ENCODE assay signal across 22 cellular contexts in the genomic region with DNA sequence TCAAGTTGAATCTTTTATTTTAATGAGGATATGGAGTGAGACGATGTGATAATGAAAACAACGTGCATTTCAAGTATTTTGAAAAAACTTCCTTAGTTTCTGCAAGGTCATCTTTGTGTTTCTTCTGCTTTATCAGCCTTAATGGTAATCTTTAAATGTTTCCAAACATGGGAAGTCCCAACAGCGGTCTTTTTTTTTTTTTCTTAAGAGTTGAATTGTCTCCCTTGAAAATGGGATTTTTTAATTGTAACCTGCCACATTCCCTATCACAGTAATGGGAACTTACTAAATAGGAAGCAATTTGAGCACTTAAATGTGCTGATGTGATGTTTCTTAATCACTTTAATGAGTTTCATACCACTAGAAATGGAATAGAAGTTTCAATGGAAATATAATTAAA.
"Had no signal": no experiment of that assay in that cellular context is flagged by ENCODE, and none has a peak within 500 bp of the region (broad histone marks: within the 10 kb centered on the region; RNA-seq: fewer than 3 reads in every experiment).

No MANE protein-coding gene starts in this region.

- H3K4me1 ChIP-seq: breast epithelium, esophagus squamous epithelium, left lung, right atrium auricular region, suprapubic skin, transverse colon, vagina had no signal

- H3K27me3 ChIP-seq: breast epithelium, esophagus squamous epithelium, left lung, right atrium auricular region, suprapubic skin, transverse colon, vagina had no signal

- H3K4me3 Mint-ChIP-seq: activated B cell treated with CpG ODN at 0.5 μM for 24 hours; activated CD4-positive, alpha-beta memory T cell treated with anti-CD3 and anti-CD28 coated beads, Interleukin-2, amount 10 ng/mL, durations not matched to agents 7 days and 5 days; activated CD8-positive, alpha-beta memory T cell treated with anti-CD3 and anti-CD28 coated beads, Interleukin-2, amount 10 ng/mL, durations not matched to agents 7 days and 5 days; activated naive CD4-positive, alpha-beta T cell treated with anti-CD3 and anti-CD28 coated beads for 36 hours; activated T-cell treated with anti-CD3 and anti-CD28 coated beads, Interleukin-2, amount 50 U/mL, for 24 hours; effector memory CD8-positive, alpha-beta T cell; stimulated activated naive CD8-positive, alpha-beta T cell treated with anti-CD3 and anti-CD28 coated beads, Interleukin-15, amount 100 ng/mL, for 72 hours; T-helper 2 cell treated with Interferon-gamma antibody and Interleukin-4, amounts not matched to agents 5 μg/mL and 100 μg/mL, for 36 hours had no signal

- ATAC-seq: activated CD8-positive, alpha-beta memory T cell treated with anti-CD3 and anti-CD28 coated beads, Interleukin-2, amount 10 ng/mL, durations not matched to agents 7 days and 5 days; effector memory CD8-positive, alpha-beta T cell; left lung; stimulated activated naive CD8-positive, alpha-beta T cell treated with anti-CD3 and anti-CD28 coated beads, Interleukin-15, amount 100 ng/mL, for 72 hours had no signal

- H3K9me3 ChIP-seq: breast epithelium, esophagus squamous epithelium, left lung, right atrium auricular region, suprapubic skin, transverse colon, vagina had no signal

- FAIRE-seq: frontal cortex, TTC549 had no signal

- H3K4me3 ChIP-seq: breast epithelium, esophagus squamous epithelium, left lung, right atrium auricular region, suprapubic skin, transverse colon, vagina had no signal

- H3K27me3 Mint-ChIP-seq: activated B cell treated with CpG ODN at 0.5 μM for 24 hours; activated CD4-positive, alpha-beta memory T cell treated with anti-CD3 and anti-CD28 coated beads, Interleukin-2, amount 10 ng/mL, durations not matched to agents 7 days and 5 days; activated CD8-positive, alpha-beta memory T cell treated with anti-CD3 and anti-CD28 coated beads, Interleukin-2, amount 10 ng/mL, durations not matched to agents 7 days and 5 days; activated T-cell treated with anti-CD3 and anti-CD28 coated beads, Interleukin-2, amount 50 U/mL, for 24 hours; effector memory CD8-positive, alpha-beta T cell; progenitor cell of endocrine pancreas; stimulated activated naive CD8-positive, alpha-beta T cell treated with anti-CD3 and anti-CD28 coated beads, Interleukin-15, amount 100 ng/mL, for 72 hours had no signal

- H3K27ac Mint-ChIP-seq: activated B cell treated with CpG ODN at 0.5 μM for 24 hours; activated CD4-positive, alpha-beta memory T cell treated with anti-CD3 and anti-CD28 coated beads, Interleukin-2, amount 10 ng/mL, durations not matched to agents 7 days and 5 days; activated CD8-positive, alpha-beta memory T cell treated with anti-CD3 and anti-CD28 coated beads, Interleukin-2, amount 10 ng/mL, durations not matched to agents 7 days and 5 days; activated naive CD4-positive, alpha-beta T cell treated with anti-CD3 and anti-CD28 coated beads for 36 hours; activated T-cell treated with anti-CD3 and anti-CD28 coated beads, Interleukin-2, amount 50 U/mL, for 24 hours; effector memory CD8-positive, alpha-beta T cell; stimulated activated naive CD8-positive, alpha-beta T cell treated with anti-CD3 and anti-CD28 coated beads, Interleukin-15, amount 100 ng/mL, for 72 hours; T-helper 2 cell treated with Interferon-gamma antibody and Interleukin-4, amounts not matched to agents 5 μg/mL and 100 μg/mL, for 36 hours had no signal

- DNase-seq: activated B cell treated with CpG ODN at 0.5 μM for 24 hours; activated CD4-positive, alpha-beta memory T cell treated with anti-CD3 and anti-CD28 coated beads, Interleukin-2, amount 10 ng/mL, durations not matched to agents 7 days and 5 days; activated CD4-positive, alpha-beta T cell treated with anti-CD3 and anti-CD28 coated beads for 4 hours; activated CD8-positive, alpha-beta memory T cell treated with anti-CD3 and anti-CD28 coated beads, Interleukin-2, amount 10 ng/mL, durations not matched to agents 7 days and 5 days; activated naive CD4-positive, alpha-beta T cell treated with anti-CD3 and anti-CD28 coated beads for 36 hours; activated T-cell treated with anti-CD3 and anti-CD28 coated beads, Interleukin-2, amount 50 U/mL, for 24 hours; cerebellar nuclear complex; dermis blood vessel endothelial cell; effector memory CD8-positive, alpha-beta T cell; esophagus squamous epithelium; left lung; stimulated activated CD4-positive, alpha-beta T cell treated with anti-CD3 and anti-CD28 coated beads, Interleukin-2, amount 100 ng/mL, for 48 hours; stimulated activated naive CD8-positive, alpha-beta T cell treated with anti-CD3 and anti-CD28 coated beads, Interleukin-15, amount 100 ng/mL, for 72 hours; transverse colon had no signal

- H3K4me1 Mint-ChIP-seq: activated B cell treated with CpG ODN at 0.5 μM for 24 hours; activated CD4-positive, alpha-beta memory T cell treated with anti-CD3 and anti-CD28 coated beads, Interleukin-2, amount 10 ng/mL, durations not matched to agents 7 days and 5 days; activated CD8-positive, alpha-beta memory T cell treated with anti-CD3 and anti-CD28 coated beads, Interleukin-2, amount 10 ng/mL, durations not matched to agents 7 days and 5 days; stimulated activated naive CD8-positive, alpha-beta T cell treated with anti-CD3 and anti-CD28 coated beads, Interleukin-15, amount 100 ng/mL, for 72 hours had no signal

- H3K9me3 Mint-ChIP-seq: activated B cell treated with CpG ODN at 0.5 μM for 24 hours; activated CD4-positive, alpha-beta memory T cell treated with anti-CD3 and anti-CD28 coated beads, Interleukin-2, amount 10 ng/mL, durations not matched to agents 7 days and 5 days; activated naive CD4-positive, alpha-beta T cell treated with anti-CD3 and anti-CD28 coated beads for 36 hours; activated T-cell treated with anti-CD3 and anti-CD28 coated beads, Interleukin-2, amount 50 U/mL, for 24 hours; effector memory CD8-positive, alpha-beta T cell; stimulated activated naive CD8-positive, alpha-beta T cell treated with anti-CD3 and anti-CD28 coated beads, Interleukin-15, amount 100 ng/mL, for 72 hours; T-helper 2 cell treated with Interferon-gamma antibody and Interleukin-4, amounts not matched to agents 5 μg/mL and 100 μg/mL, for 36 hours had no signal

- H3K27ac ChIP-seq: breast epithelium, esophagus squamous epithelium, left lung, right atrium auricular region, suprapubic skin, transverse colon, vagina had no signal

- H3K36me3 ChIP-seq: breast epithelium had no signal
